8 cellular contexts compared by ENCODE assay signal in genomic region chr1:219416598-219417238, GRCh38.
A peak's percentile ranks its signal among the peaks of the same experiment; 100 is the strongest.
DNase-seq lines count a peak whose midpoint lies in the region; ATAC-seq and TF ChIP-seq lines count a peak whose summit lies in the region.

No MANE protein-coding gene starts in this region.

- no peaks in the 10 kb centered on the region for H3K36me3 Mint-ChIP-seq in CD8-positive, alpha-beta memory T cell
- H3K36me3 Mint-ChIP-seq in activated CD8-positive, alpha-beta memory T cell treated with anti-CD3 and anti-CD28 coated beads, Interleukin-2, amount 10 ng/mL, durations not matched to agents 7 days and 5 days, result no peaks in the 10 kb centered on the region

- no peaks in the 10 kb centered on the region for H3K9me3 ChIP-seq in CD8-positive, alpha-beta memory T cell (ENCODE audit: low read length)
- no peaks in the 10 kb centered on the region for H3K9me3 ChIP-seq in esophagus squamous epithelium
- no peaks in the 10 kb centered on the region for H3K9me3 ChIP-seq in neural cell (ENCODE audit: low read length)
- H3K9me3 ChIP-seq in upper lobe of left lung, result no peaks in the 10 kb centered on the region

- H3K27ac Mint-ChIP-seq in CD8-positive, alpha-beta memory T cell, result no peak overlapping the region
- H3K27ac Mint-ChIP-seq in activated CD8-positive, alpha-beta memory T cell treated with anti-CD3 and anti-CD28 coated beads, Interleukin-2, amount 10 ng/mL, durations not matched to agents 7 days and 5 days, result no peak overlapping the region

- no peak overlapping the region for H3K4me3 ChIP-seq in CD8-positive, alpha-beta memory T cell (ENCODE audit: low read length)
- H3K4me3 ChIP-seq in esophagus squamous epithelium (no peak overlapping the region), neural cell (ENCODE audit: low read length) (no peak overlapping the region), upper lobe of left lung (no peak overlapping the region)

- DNase-seq in CD8-positive, alpha-beta memory T cell, result peak; percentile 10 to 53 (median 23)
- DNase-seq in NCI-H774 (lab: John Stamatoyannopoulos, UW), result peak; percentile 48
- peak; percentile 65 for DNase-seq in activated CD8-positive, alpha-beta memory T cell treated with anti-CD3 and anti-CD28 coated beads, Interleukin-2, amount 10 ng/mL, durations not matched to agents 7 days and 5 days
- no peak for DNase-seq in esophagus squamous epithelium (lab: John Stamatoyannopoulos, UW)
- DNase-seq in upper lobe of left lung, result peak in 1 of 2 donors; percentile 36

- no peaks in the 10 kb centered on the region for H3K27me3 Mint-ChIP-seq in CD8-positive, alpha-beta memory T cell
- peaks cover 13% of the 10 kb centered on the region for H3K27me3 Mint-ChIP-seq in activated CD8-positive, alpha-beta memory T cell treated with anti-CD3 and anti-CD28 coated beads, Interleukin-2, amount 10 ng/mL, durations not matched to agents 7 days and 5 days

- intact Hi-C loops in esophagus squamous epithelium (cut with DNase I), result no loop called here

- no peak overlapping the region for H2AFZ ChIP-seq in neural cell (ENCODE audit: low read depth, low read length)

- ATAC-seq in GM19328 (IDR thresholded peaks at IDR 0.05; ENCODE audit: unreplicated experiment), result peak; percentile 79
- ATAC-seq in HG03342 (IDR thresholded peaks at IDR 0.05; ENCODE audit: unreplicated experiment), result peak; percentile 95
- ATAC-seq in activated CD8-positive, alpha-beta memory T cell treated with anti-CD3 and anti-CD28 coated beads, Interleukin-2, amount 10 ng/mL, durations not matched to agents 7 days and 5 days, result peak; percentile 73
- ATAC-seq in upper lobe of left lung (ENCODE audit: low FRiP score in 2 of 2), result peak in 1 of 2 donors; percentile 73

- TF ChIP-seq CTCF in esophagus squamous epithelium (IDR thresholded peaks at IDR 0.05), result peak; percentile 27 to 60 (median 38)
- peak; percentile 73 for TF ChIP-seq CTCF in neural cell (IDR thresholded peaks at IDR 0.05; ENCODE audit: poor library complexity, severe bottlenecking)
- peak; percentile 43 to 57 (median 52) for TF ChIP-seq CTCF in upper lobe of left lung (IDR thresholded peaks at IDR 0.05)

- no peaks in the 10 kb centered on the region for H3K9me2 ChIP-seq in neural cell (ENCODE audit: insufficient read depth, low read length)

- whole genome bisulfite sequencing in esophagus squamous epithelium, 2 donors, result 44 to 56% methylated on average over 1 of the region's 1 CpG
- 33 to 83% methylated on average over 1 of the region's 1 CpG for WGBS in upper lobe of left lung, 2 donors

- H3K9me3 Mint-ChIP-seq in CD8-positive, alpha-beta memory T cell, result no peaks in the 10 kb centered on the region
- no peaks in the 10 kb centered on the region for H3K9me3 Mint-ChIP-seq in activated CD8-positive, alpha-beta memory T cell treated with anti-CD3 and anti-CD28 coated beads, Interleukin-2, amount 10 ng/mL, durations not matched to agents 7 days and 5 days (ENCODE audit: low read depth)

- TF ChIP-seq EP300 in neural cell (conservative IDR thresholded peaks at IDR 0.05; ENCODE audit: poor library complexity, severe bottlenecking) (no peak), upper lobe of left lung (IDR thresholded peaks at IDR 0.05) (no peak)

- H3K9ac ChIP-seq in neural cell (ENCODE audit: low read length), result no peak overlapping the region

- no peak overlapping the region for H3K4me3 Mint-ChIP-seq in CD8-positive, alpha-beta memory T cell
- H3K4me3 Mint-ChIP-seq in activated CD8-positive, alpha-beta memory T cell treated with anti-CD3 and anti-CD28 coated beads, Interleukin-2, amount 10 ng/mL, durations not matched to agents 7 days and 5 days, result no peak overlapping the region

- CTCF ChIA-PET in CD8-positive, alpha-beta memory T cell (lab: Charles Lee), result no interaction called here
- CTCF ChIA-PET in activated CD8-positive, alpha-beta memory T cell treated with anti-CD3 and anti-CD28 coated beads, Interleukin-2, amount 10 ng/mL, durations not matched to agents 7 days and 5 days (lab: Charles Lee), result interaction anchor here (1.0 to 3.1 kb wide), 2 partner anchors 11 to 1071 kb away, joined by 3 to 13 read pairs; partner anchors contain the start of gene TGFB2

- no peak overlapping the region for H3K4me2 ChIP-seq in neural cell (ENCODE audit: low read length)

- no peaks in the 10 kb centered on the region for H3K27me3 ChIP-seq in CD8-positive, alpha-beta memory T cell (ENCODE audit: insufficient read depth, low read length, poor library complexity, severe bottlenecking)
- H3K27me3 ChIP-seq in esophagus squamous epithelium (no peaks in the 10 kb centered on the region), neural cell (ENCODE audit: insufficient read depth, low read depth, low read length) (no peaks in the 10 kb centered on the region), upper lobe of left lung (no peaks in the 10 kb centered on the region)

- no peak overlapping the region for H3K27ac ChIP-seq in CD8-positive, alpha-beta memory T cell (ENCODE audit: low read depth, low read length)
- H3K27ac ChIP-seq in esophagus squamous epithelium (no peak overlapping the region), neural cell (ENCODE audit: low read length) (no peak overlapping the region), upper lobe of left lung (no peak overlapping the region)

- H3K79me2 ChIP-seq in neural cell (replicated peaks; ENCODE audit: insufficient read depth, low read length), result no peaks in the 10 kb centered on the region

- no peak for TF ChIP-seq POLR2A in esophagus squamous epithelium (IDR thresholded peaks at IDR 0.05)
- TF ChIP-seq POLR2A in upper lobe of left lung (IDR thresholded peaks at IDR 0.05), result no peak

- H3K36me3 ChIP-seq in CD8-positive, alpha-beta memory T cell (ENCODE audit: insufficient read depth, low read length), result no peaks in the 10 kb centered on the region
- H3K36me3 ChIP-seq in esophagus squamous epithelium (no peaks in the 10 kb centered on the region), neural cell (ENCODE audit: insufficient read depth, low read length) (no peaks in the 10 kb centered on the region), upper lobe of left lung (no peaks in the 10 kb centered on the region)

- H4K20me1 ChIP-seq in neural cell (ENCODE audit: insufficient read depth), result no peaks in the 10 kb centered on the region

- TF ChIP-seq RAD21 in neural cell (conservative IDR thresholded peaks at IDR 0.05), result peak; percentile 65

- H3F3A ChIP-seq in neural cell (ENCODE audit: insufficient read depth, low read length, poor library complexity, severe bottlenecking), result no peaks in the 10 kb centered on the region

- POLR2A ChIA-PET in CD8-positive, alpha-beta memory T cell (lab: Charles Lee), result no interaction called here

- H3K4me1 ChIP-seq in CD8-positive, alpha-beta memory T cell (ENCODE audit: insufficient read depth, low read length), result no peaks in the 10 kb centered on the region
- H3K4me1 ChIP-seq in esophagus squamous epithelium (peaks cover 0 to 3% (median 0%) of the 10 kb centered on the region in 3 donors), upper lobe of left lung (no peaks in the 10 kb centered on the region)

- no peaks in the 10 kb centered on the region for H3K4me1 Mint-ChIP-seq in CD8-positive, alpha-beta memory T cell
- no peaks in the 10 kb centered on the region for H3K4me1 Mint-ChIP-seq in activated CD8-positive, alpha-beta memory T cell treated with anti-CD3 and anti-CD28 coated beads, Interleukin-2, amount 10 ng/mL, durations not matched to agents 7 days and 5 days

TF ChIP-seq in neural cell, 6 proteins besides CTCF, POLR2A, EP300 and RAD21:
- TF ChIP-seq SMC3 (conservative IDR thresholded peaks at IDR 0.05; ENCODE audit: poor library complexity) (peak; percentile 77), REST (IDR thresholded peaks at IDR 0.05; ENCODE audit: borderline replicate concordance) (no peak)
